ENCODE assay signal across 16 cellular contexts in genomic region chr7:139613971-139614411, GRCh38.
DNase-seq lines count a peak whose midpoint lies in the region; ATAC-seq and TF ChIP-seq lines count a peak whose summit lies in the region.
"Had no signal": no experiment of that assay in that cellular context is flagged by ENCODE, and none has a peak within 500 bp of the region (broad histone marks: within the 10 kb centered on the region; RNA-seq: fewer than 3 reads in every experiment).

No MANE protein-coding gene starts in this region.

- peak; percentile 60 for DNase-seq in GM23338 (ENCODE audit: low spot score)
- peak; percentile 91 for DNase-seq in NCI-H187 treated with DMSO at 0.1 percent for 48 hours (lab: John Stamatoyannopoulos, UW)
- peak; percentile 6 for DNase-seq in NT2/D1 (ENCODE audit: low read depth, low spot score)
- no peak for DNase-seq in natural killer cell treated with Interleukin-12 subunit alpha and Interleukin-12 subunit beta and Interleukin-15 and Interleukin-18, amount 100 ng/mL, for 72 hours (ENCODE audit: low spot score)
- DNase-seq in thyroid gland = no peak
- no peak for DNase-seq in activated CD4-positive, alpha-beta T cell treated with anti-CD3 and anti-CD28 coated beads for 48 hours
- DNase-seq: activated CD4-positive, CD25-positive, alpha-beta regulatory T cell treated with anti-CD3 and anti-CD28 coated beads, Interleukin-2, amount 50 U/mL, for 72 hours; activated CD8-positive, alpha-beta memory T cell treated with anti-CD3 and anti-CD28 coated beads, Interleukin-2, amount 50 U/mL, for 4 hours; activated naive CD4-positive, alpha-beta T cell treated with anti-CD3 and anti-CD28 coated beads, Interleukin-2, amount 10 ng/mL, durations not matched to agents 7 days and 5 days; KBM-7; NCI-H524 treated with DMSO at 0.1 percent for 48 hours; PC-9 had no signal

- peaks cover 21% of the 10 kb centered on the region for H3K4me1 Mint-ChIP-seq in GM23338
- peaks cover 10 to 11% of the 10 kb centered on the region in 2 donors for H3K4me1 Mint-ChIP-seq in natural killer cell treated with Interleukin-12 subunit alpha and Interleukin-12 subunit beta and Interleukin-15 and Interleukin-18, amount 100 ng/mL, for 72 hours (ENCODE audit: low read depth in 2 of 2)
- H3K4me1 Mint-ChIP-seq: activated naive CD4-positive, alpha-beta T cell treated with anti-CD3 and anti-CD28 coated beads, Interleukin-2, amount 10 ng/mL, durations not matched to agents 7 days and 5 days had no signal

- no peaks in the 10 kb centered on the region for H3K27me3 ChIP-seq in GM23338 (ENCODE audit: insufficient read depth)
- H3K27me3 ChIP-seq in NT2/D1 (ENCODE audit: insufficient read depth, insufficient read length) = no peaks in the 10 kb centered on the region
- no peaks in the 10 kb centered on the region for H3K27me3 ChIP-seq in thyroid gland

- H3K27me3 Mint-ChIP-seq in GM23338 (ENCODE audit: insufficient read depth, low read depth, poor library complexity) = peaks cover 4% of the 10 kb centered on the region
- H3K27me3 Mint-ChIP-seq in natural killer cell treated with Interleukin-12 subunit alpha and Interleukin-12 subunit beta and Interleukin-15 and Interleukin-18, amount 100 ng/mL, for 72 hours = no peaks in the 10 kb centered on the region
- H3K27me3 Mint-ChIP-seq: activated naive CD4-positive, alpha-beta T cell treated with anti-CD3 and anti-CD28 coated beads, Interleukin-2, amount 10 ng/mL, durations not matched to agents 7 days and 5 days; dendritic cell treated with granulocyte-macrophage colony-stimulating factor and Interleukin-4, amounts not matched to agents 40 ng/mL and 50 ng/mL, for 4 days had no signal

- H3K9me3 ChIP-seq in NT2/D1 (ENCODE audit: insufficient read depth, low read length) = no peaks in the 10 kb centered on the region
- H3K9me3 ChIP-seq in thyroid gland = no peaks in the 10 kb centered on the region

- TF ChIP-seq CTCF in GM23338 (conservative IDR thresholded peaks at IDR 0.05; ENCODE audit: low read depth in 2 of 2) = 0 out of 4 replicates have a peak, but pooled peaks of 1 of the 2 experiments have one; percentile 8
- no peak for TF ChIP-seq CTCF in thyroid gland (IDR thresholded peaks at IDR 0.05)

- no peak overlapping the region for H3K4me3 Mint-ChIP-seq in GM23338
- H3K4me3 Mint-ChIP-seq in natural killer cell treated with Interleukin-12 subunit alpha and Interleukin-12 subunit beta and Interleukin-15 and Interleukin-18, amount 100 ng/mL, for 72 hours = no peak overlapping the region
- H3K4me3 Mint-ChIP-seq: activated naive CD4-positive, alpha-beta T cell treated with anti-CD3 and anti-CD28 coated beads, Interleukin-2, amount 10 ng/mL, durations not matched to agents 7 days and 5 days; dendritic cell treated with granulocyte-macrophage colony-stimulating factor and Interleukin-4, amounts not matched to agents 40 ng/mL and 50 ng/mL, for 4 days had no signal

- peaks cover 3% of the 10 kb centered on the region; the same call in 1 of the 3 replicates for H3K36me3 Mint-ChIP-seq in GM23338 (ENCODE audit: low read depth)
- H3K36me3 Mint-ChIP-seq in natural killer cell treated with Interleukin-12 subunit alpha and Interleukin-12 subunit beta and Interleukin-15 and Interleukin-18, amount 100 ng/mL, for 72 hours = peaks cover 45% of the 10 kb centered on the region

- H3K4me2 ChIP-seq in GM23338 = no peak overlapping the region
- H3K4me2 ChIP-seq: PC-9 had no signal

- TF ChIP-seq POLR2A in thyroid gland (IDR thresholded peaks at IDR 0.05) = no peak

- 86% methylated on average over 10 of the region's 10 CpGs for WGBS in thyroid gland, 2 donors

- no peak overlapping the region for H3K9ac ChIP-seq in NT2/D1 (ENCODE audit: insufficient read length, low read depth)

- H3K9me3 Mint-ChIP-seq in GM23338 = no peaks in the 10 kb centered on the region; the same call in 2 of the 3 replicates
- H3K9me3 Mint-ChIP-seq in natural killer cell treated with Interleukin-12 subunit alpha and Interleukin-12 subunit beta and Interleukin-15 and Interleukin-18, amount 100 ng/mL, for 72 hours = no peaks in the 10 kb centered on the region
- H3K9me3 Mint-ChIP-seq: activated naive CD4-positive, alpha-beta T cell treated with anti-CD3 and anti-CD28 coated beads, Interleukin-2, amount 10 ng/mL, durations not matched to agents 7 days and 5 days; dendritic cell treated with granulocyte-macrophage colony-stimulating factor and Interleukin-4, amounts not matched to agents 40 ng/mL and 50 ng/mL, for 4 days had no signal

- intact Hi-C loops in thyroid gland (cut with DNase I) = no loop called here

- H3K27ac Mint-ChIP-seq in GM23338 = peak overlapping the region; percentile 91
- peak overlapping the region; percentile 6 to 25 for H3K27ac Mint-ChIP-seq in natural killer cell treated with Interleukin-12 subunit alpha and Interleukin-12 subunit beta and Interleukin-15 and Interleukin-18, amount 100 ng/mL, for 72 hours
- H3K27ac Mint-ChIP-seq: activated naive CD4-positive, alpha-beta T cell treated with anti-CD3 and anti-CD28 coated beads, Interleukin-2, amount 10 ng/mL, durations not matched to agents 7 days and 5 days; dendritic cell treated with granulocyte-macrophage colony-stimulating factor and Interleukin-4, amounts not matched to agents 40 ng/mL and 50 ng/mL, for 4 days had no signal

- H3K4me1 ChIP-seq in GM23338 (ENCODE audit: insufficient read depth) = no peaks in the 10 kb centered on the region
- H3K4me1 ChIP-seq in NT2/D1 (ENCODE audit: insufficient read depth, insufficient read length) = no peaks in the 10 kb centered on the region
- H3K4me1 ChIP-seq in thyroid gland = no peaks in the 10 kb centered on the region

- no peaks in the 10 kb centered on the region for H3K79me2 ChIP-seq in GM23338 (replicated peaks; ENCODE audit: insufficient read depth)

- no peaks in the 10 kb centered on the region for H3K9me2 ChIP-seq in GM23338 (ENCODE audit: insufficient read depth)

- no peak overlapping the region for H3K4me3 ChIP-seq in GM23338
- no peak overlapping the region for H3K4me3 ChIP-seq in NT2/D1 (ENCODE audit: insufficient read length, low read depth)
- no peak overlapping the region for H3K4me3 ChIP-seq in thyroid gland (replicated peaks in 1 of 3)
- H3K4me3 ChIP-seq: PC-9 had no signal

- no peaks in the 10 kb centered on the region for H3F3A ChIP-seq in GM23338 (replicated peaks; ENCODE audit: low read depth)

- H3K27ac ChIP-seq in GM23338 (ENCODE audit: low read depth) = peak overlapping the region; percentile 86; the same call in 1 of the 2 replicates
- no peak overlapping the region for H3K27ac ChIP-seq in thyroid gland
- H3K27ac ChIP-seq: PC-9 had no signal

- H3K36me3 ChIP-seq in GM23338 (ENCODE audit: insufficient read depth) (no peaks in the 10 kb centered on the region; the same call in 1 of the 2 replicates), NT2/D1 (ENCODE audit: insufficient read depth, insufficient read length, low read length) (no peaks in the 10 kb centered on the region), thyroid gland (peaks cover 14 to 32% of the 10 kb centered on the region in 2 donors)

- no peaks in the 10 kb centered on the region for H4K20me1 ChIP-seq in GM23338 (replicated peaks; ENCODE audit: insufficient read depth)

- peak; percentile 94 for ATAC-seq in GM23338
- no peak for ATAC-seq in natural killer cell treated with Interleukin-12 subunit alpha and Interleukin-12 subunit beta and Interleukin-15 and Interleukin-18, amount 100 ng/mL, for 72 hours
- no peak for ATAC-seq in HG03432 (IDR thresholded peaks at IDR 0.05; ENCODE audit: unreplicated experiment)
- ATAC-seq in GM21717 (IDR thresholded peaks at IDR 0.05; ENCODE audit: unreplicated experiment) = no peak
- ATAC-seq: sciatic nerve had no signal

- no peak overlapping the region for H2AFZ ChIP-seq in GM23338
- H2AFZ ChIP-seq: PC-9 had no signal

TF ChIP-seq in GM23338, 12 proteins besides CTCF, POLR2A, EP300 and RAD21 (continues in another document):
- no peak for TF ChIP-seq ETS1 (IDR thresholded peaks at IDR 0.05)

Comparison
In these comparisons a context has a peak if more than half of its experiments do, and no peak if none do; other contexts are left out.
1. DNase-seq: peak in GM23338 (single experiment), NCI-H187 treated with DMSO at 0.1 percent for 48 hours (single experiment) and NT2/D1 (single experiment); none in natural killer cell treated with Interleukin-12 subunit alpha and Interleukin-12 subunit beta and Interleukin-15 and Interleukin-18, amount 100 ng/mL, for 72 hours (single experiment), thyroid gland (0 of 2) and activated CD4-positive, alpha-beta T cell treated with anti-CD3 and anti-CD28 coated beads for 48 hours (single experiment).